Comparison of ENCODE assay signal across 3 cellular contexts in the genomic region with DNA sequence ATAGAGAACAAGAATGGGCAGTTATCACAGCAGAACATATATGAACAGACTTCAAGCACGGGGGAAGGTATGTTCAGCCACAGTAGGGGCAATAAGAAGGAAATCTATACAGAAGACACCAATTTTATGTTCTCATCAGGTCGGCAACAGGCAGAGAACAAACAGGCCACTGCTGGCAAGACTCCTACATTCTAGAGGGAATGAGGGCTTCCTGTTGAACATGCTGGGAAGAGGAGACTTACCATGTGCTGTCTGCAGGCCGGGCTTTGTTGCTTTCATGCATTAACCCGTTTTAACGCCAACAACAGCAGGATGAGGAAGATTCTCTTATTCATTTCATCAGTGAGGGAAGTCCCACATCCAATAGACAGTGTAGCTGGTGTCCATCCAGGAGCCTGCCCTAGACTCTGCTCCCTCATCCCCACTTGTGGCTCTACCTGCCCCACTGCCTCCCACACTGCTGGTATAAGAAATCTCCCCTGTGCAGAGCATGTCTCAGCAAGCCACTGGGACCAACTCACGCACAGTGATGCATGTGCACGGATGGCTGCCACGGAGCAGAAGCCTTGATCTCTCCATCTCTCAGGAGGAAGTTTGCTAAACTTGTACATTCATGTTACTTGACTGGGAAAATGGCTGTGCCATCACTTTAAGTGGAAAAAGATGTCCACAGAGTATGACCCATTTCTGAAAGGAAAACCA.
TF ChIP-seq lines count a peak whose summit lies in the region.

No MANE protein-coding gene starts in this region.

TF ChIP-seq in SK-N-SH treated with all-trans-retinoic acid at 6 μM for 48 hours, 23 proteins besides CTCF, POLR2A, EP300 and RAD21 (continued from another document and continues in another):
- TF ChIP-seq TSHZ2 (CRISPR knock-in tag; IDR thresholded peaks at IDR 0.05) (no peak), CSDC2 (CRISPR knock-in tag; IDR thresholded peaks at IDR 0.05) (no peak), ZNF70 (CRISPR knock-in tag; IDR thresholded peaks at IDR 0.05) (no peak), ARNTL (CRISPR knock-in tag; IDR thresholded peaks at IDR 0.05; ENCODE audit: borderline replicate concordance, low read depth) (no peak), ESRRG (CRISPR knock-in tag; IDR thresholded peaks at IDR 0.05) (no peak), PATZ1 (CRISPR knock-in tag; IDR thresholded peaks at IDR 0.05; ENCODE audit: borderline replicate concordance) (no peak)
- TF ChIP-seq, protein P1, sequence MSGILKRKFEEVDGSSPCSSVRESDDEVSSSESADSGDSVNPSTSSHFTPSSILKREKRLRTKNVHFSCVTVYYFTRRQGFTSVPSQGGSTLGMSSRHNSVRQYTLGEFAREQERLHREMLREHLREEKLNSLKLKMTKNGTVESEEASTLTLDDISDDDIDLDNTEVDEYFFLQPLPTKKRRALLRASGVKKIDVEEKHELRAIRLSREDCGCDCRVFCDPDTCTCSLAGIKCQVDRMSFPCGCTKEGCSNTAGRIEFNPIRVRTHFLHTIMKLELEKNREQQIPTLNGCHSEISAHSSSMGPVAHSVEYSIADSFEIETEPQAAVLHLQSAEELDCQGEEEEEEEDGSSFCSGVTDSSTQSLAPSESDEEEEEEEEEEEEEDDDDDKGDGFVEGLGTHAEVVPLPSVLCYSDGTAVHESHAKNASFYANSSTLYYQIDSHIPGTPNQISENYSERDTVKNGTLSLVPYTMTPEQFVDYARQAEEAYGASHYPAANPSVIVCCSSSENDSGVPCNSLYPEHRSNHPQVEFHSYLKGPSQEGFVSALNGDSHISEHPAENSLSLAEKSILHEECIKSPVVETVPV (CRISPR knock-in tag; IDR thresholded peaks at IDR 0.05), result no peak

TF ChIP-seq in SK-N-SH, 30 proteins besides CTCF, POLR2A, EP300 and RAD21 (continued from another document):
- TF ChIP-seq RFX5 (IDR thresholded peaks at IDR 0.05; ENCODE audit: low read length) (no peak), GABPA (IDR thresholded peaks at IDR 0.05; ENCODE audit: low read depth) (no peak)
- TF ChIP-seq, protein P2, sequence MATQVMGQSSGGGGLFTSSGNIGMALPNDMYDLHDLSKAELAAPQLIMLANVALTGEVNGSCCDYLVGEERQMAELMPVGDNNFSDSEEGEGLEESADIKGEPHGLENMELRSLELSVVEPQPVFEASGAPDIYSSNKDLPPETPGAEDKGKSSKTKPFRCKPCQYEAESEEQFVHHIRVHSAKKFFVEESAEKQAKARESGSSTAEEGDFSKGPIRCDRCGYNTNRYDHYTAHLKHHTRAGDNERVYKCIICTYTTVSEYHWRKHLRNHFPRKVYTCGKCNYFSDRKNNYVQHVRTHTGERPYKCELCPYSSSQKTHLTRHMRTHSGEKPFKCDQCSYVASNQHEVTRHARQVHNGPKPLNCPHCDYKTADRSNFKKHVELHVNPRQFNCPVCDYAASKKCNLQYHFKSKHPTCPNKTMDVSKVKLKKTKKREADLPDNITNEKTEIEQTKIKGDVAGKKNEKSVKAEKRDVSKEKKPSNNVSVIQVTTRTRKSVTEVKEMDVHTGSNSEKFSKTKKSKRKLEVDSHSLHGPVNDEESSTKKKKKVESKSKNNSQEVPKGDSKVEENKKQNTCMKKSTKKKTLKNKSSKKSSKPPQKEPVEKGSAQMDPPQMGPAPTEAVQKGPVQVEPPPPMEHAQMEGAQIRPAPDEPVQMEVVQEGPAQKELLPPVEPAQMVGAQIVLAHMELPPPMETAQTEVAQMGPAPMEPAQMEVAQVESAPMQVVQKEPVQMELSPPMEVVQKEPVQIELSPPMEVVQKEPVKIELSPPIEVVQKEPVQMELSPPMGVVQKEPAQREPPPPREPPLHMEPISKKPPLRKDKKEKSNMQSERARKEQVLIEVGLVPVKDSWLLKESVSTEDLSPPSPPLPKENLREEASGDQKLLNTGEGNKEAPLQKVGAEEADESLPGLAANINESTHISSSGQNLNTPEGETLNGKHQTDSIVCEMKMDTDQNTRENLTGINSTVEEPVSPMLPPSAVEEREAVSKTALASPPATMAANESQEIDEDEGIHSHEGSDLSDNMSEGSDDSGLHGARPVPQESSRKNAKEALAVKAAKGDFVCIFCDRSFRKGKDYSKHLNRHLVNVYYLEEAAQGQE (IDR thresholded peaks at IDR 0.05; ENCODE audit: low read depth, low read length), result no peak
TF ChIP-seq in SK-N-SH: peak in this region for 0.

TF ChIP-seq in GM12878, 131 proteins besides CTCF, POLR2A, EP300 and RAD21 (continued from another document):
- no peak for TF ChIP-seq PBX3 (IDR thresholded peaks at IDR 0.05; ENCODE audit: insufficient replicate concordance, low read depth, low read length)
- TF ChIP-seq PAX5 (IDR thresholded peaks at IDR 0.05; ENCODE audit: borderline replicate concordance, low read depth, low read length), result no peak
- TF ChIP-seq, protein P3, sequence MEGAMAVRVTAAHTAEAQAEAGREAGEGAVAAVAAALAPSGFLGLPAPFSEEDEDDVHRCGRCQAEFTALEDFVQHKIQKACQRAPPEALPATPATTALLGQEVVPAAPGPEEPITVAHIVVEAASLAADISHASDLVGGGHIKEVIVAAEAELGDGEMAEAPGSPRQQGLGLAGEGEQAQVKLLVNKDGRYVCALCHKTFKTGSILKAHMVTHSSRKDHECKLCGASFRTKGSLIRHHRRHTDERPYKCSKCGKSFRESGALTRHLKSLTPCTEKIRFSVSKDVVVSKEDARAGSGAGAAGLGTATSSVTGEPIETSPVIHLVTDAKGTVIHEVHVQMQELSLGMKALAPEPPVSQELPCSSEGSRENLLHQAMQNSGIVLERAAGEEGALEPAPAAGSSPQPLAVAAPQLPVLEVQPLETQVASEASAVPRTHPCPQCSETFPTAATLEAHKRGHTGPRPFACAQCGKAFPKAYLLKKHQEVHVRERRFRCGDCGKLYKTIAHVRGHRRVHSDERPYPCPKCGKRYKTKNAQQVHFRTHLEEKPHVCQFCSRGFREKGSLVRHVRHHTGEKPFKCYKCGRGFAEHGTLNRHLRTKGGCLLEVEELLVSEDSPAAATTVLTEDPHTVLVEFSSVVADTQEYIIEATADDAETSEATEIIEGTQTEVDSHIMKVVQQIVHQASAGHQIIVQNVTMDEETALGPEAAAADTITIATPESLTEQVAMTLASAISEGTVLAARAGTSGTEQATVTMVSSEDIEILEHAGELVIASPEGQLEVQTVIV (IDR thresholded peaks at IDR 0.05; ENCODE audit: borderline replicate concordance, partially characterized antibody), result no peak
- TF ChIP-seq POLR2AphosphoS5 (IDR thresholded peaks at IDR 0.05; ENCODE audit: low read length), result no peak
- TF ChIP-seq SREBF1 (IDR thresholded peaks at IDR 0.05; ENCODE audit: low read length), result no peak
